8 cellular contexts compared by ENCODE assay signal in genomic region chr7:65477326-65477725, GRCh38.
DNase-seq lines count a peak whose midpoint lies in the region; ATAC-seq and TF ChIP-seq lines count a peak whose summit lies in the region.

No MANE protein-coding gene starts in this region.

- H3K36me3 ChIP-seq in endodermal cell (ENCODE audit: control insufficient read depth, insufficient read depth, low read length), result no peaks in the 10 kb centered on the region

- no peak for ATAC-seq in HG02885 (IDR thresholded peaks at IDR 0.05; ENCODE audit: poor library complexity, unreplicated experiment)
- no peak for ATAC-seq in GM19035 (IDR thresholded peaks at IDR 0.05; ENCODE audit: unreplicated experiment)

- H3K27ac ChIP-seq in endodermal cell (ENCODE audit: low read depth, low read length), result no peak overlapping the region

- H3K4me3 ChIP-seq in endodermal cell (ENCODE audit: low read length), result no peak overlapping the region

- H3K4me1 Mint-ChIP-seq in endodermal cell, result no peaks in the 10 kb centered on the region

- no peaks in the 10 kb centered on the region for H3K4me1 ChIP-seq in endodermal cell (ENCODE audit: control insufficient read depth, insufficient read depth, low read length)

- peaks cover 10% of the 10 kb centered on the region for H3K9me3 ChIP-seq in endodermal cell (ENCODE audit: control insufficient read depth, low read length)

- no peak overlapping the region for H3K4me3 Mint-ChIP-seq in endodermal cell

- peaks cover 12% of the 10 kb centered on the region for H3K27me3 Mint-ChIP-seq in endodermal cell (ENCODE audit: insufficient read depth)

- no peaks in the 10 kb centered on the region for H3K27me3 ChIP-seq in endodermal cell (ENCODE audit: control insufficient read depth, insufficient read depth, low read length, poor library complexity, severe bottlenecking)

- no peak overlapping the region for H3K27ac Mint-ChIP-seq in endodermal cell

- TF ChIP-seq CTCF in GM12874 (IDR thresholded peaks at IDR 0.05; ENCODE audit: insufficient read depth, low read depth, low read length) (peak; percentile 12; the same call in 1 of the 2 replicates), endodermal cell (conservative IDR thresholded peaks at IDR 0.05) (peak; percentile 85)

- no peaks in the 10 kb centered on the region for H3K36me3 Mint-ChIP-seq in endodermal cell (ENCODE audit: low read depth)

- H3K9ac ChIP-seq in endodermal cell (ENCODE audit: extremely low read depth, low read length, poor library complexity, severe bottlenecking), result no peak overlapping the region

- DNase-seq in A172 (ENCODE audit: low spot score) (peak; percentile 26), NCI-H748 (lab: John Stamatoyannopoulos, UW; ENCODE audit: unreplicated experiment) (peak; percentile 78), endodermal cell (peak; percentile 90), NCI-H2029 (lab: John Stamatoyannopoulos, UW) (no peak), UCSD-AML1 (lab: John Stamatoyannopoulos, UW; ENCODE audit: unreplicated experiment) (no peak)

- WGBS in endodermal cell (ENCODE audit: insufficient coverage in 1 of 2, insufficient read length in 1 of 2), 2 experiments, result 33 to 47% methylated on average over 2 to 6 of the region's 6 CpGs

- H3K9me3 Mint-ChIP-seq in endodermal cell, result peaks cover 34% of the 10 kb centered on the region

Comparison
In these comparisons a context has a peak if more than half of its experiments do, and no peak if none do; other contexts are left out.
1. DNase-seq: peak in A172 (single experiment), NCI-H748 (single experiment) and endodermal cell (single experiment); none in NCI-H2029 (single experiment) and UCSD-AML1 (single experiment).